Comparison of ENCODE assay signal across 10 cellular contexts in genomic region chr1:229229137-229229720, GRCh38. TPM values are rescaled to one million over a fixed set of nuclear protein-coding genes. Genes with fewer than 3 reads are reported as not detected.
DNase-seq lines count a peak whose midpoint lies in the region; ATAC-seq, FAIRE-seq and TF ChIP-seq lines count a peak whose summit lies in the region.
"Had no signal": no experiment of that assay in that cellular context is flagged by ENCODE, and none has a peak within 500 bp of the region (broad histone marks: within the 10 kb centered on the region; RNA-seq: fewer than 3 reads in every experiment).

No MANE protein-coding gene starts in this region.

- intact Hi-C loops in dorsolateral prefrontal cortex (cut with DNase I) (loop anchor here (1.0 to 10.0 kb wide), 6 partner anchors 64 to 394 kb away; no protein-coding TSS in a partner anchor), aorta (cut with DNase I) (loop anchor here (5.0 to 10.0 kb wide), 3 partner anchors 324 to 562 kb away; no protein-coding TSS in a partner anchor)

- peaks cover 4% of the 10 kb centered on the region for H3K4me1 Mint-ChIP-seq in activated CD8-positive, alpha-beta memory T cell treated with anti-CD3 and anti-CD28 coated beads, Interleukin-2, amount 10 ng/mL, durations not matched to agents 7 days and 5 days

- no peak for ATAC-seq in activated CD8-positive, alpha-beta memory T cell treated with anti-CD3 and anti-CD28 coated beads, Interleukin-2, amount 10 ng/mL, durations not matched to agents 7 days and 5 days
- no peak for ATAC-seq in HG03097 (IDR thresholded peaks at IDR 0.05; ENCODE audit: low FRiP score, unreplicated experiment)
- ATAC-seq in aorta (ENCODE audit: low FRiP score) = no peak

- H3K4me3 ChIP-seq in dorsolateral prefrontal cortex (peak overlapping the region in 44 of 59 donors; percentile 3 to 57 (median 32)), aorta (ENCODE audit: low read length in 2 of 2) (no peak overlapping the region)

- H3K27me3 ChIP-seq in dorsolateral prefrontal cortex (no peaks in the 10 kb centered on the region), aorta (ENCODE audit: control insufficient read depth in 1 of 2, insufficient read depth in 2 of 2, low read length in 1 of 2) (no peaks in the 10 kb centered on the region)

- WGBS in aorta, 2 donors = 19 to 22% methylated on average over 7 of the region's 7 CpGs

- CTCF ChIA-PET in activated CD8-positive, alpha-beta memory T cell treated with anti-CD3 and anti-CD28 coated beads, Interleukin-2, amount 10 ng/mL, durations not matched to agents 7 days and 5 days (lab: Charles Lee) = interaction anchor here (0.9 to 5.3 kb wide), 8 partner anchors 10 to 565 kb away, joined by 3 to 31 read pairs (median 4); no protein-coding TSS in a partner anchor

- H3K4me3 Mint-ChIP-seq in activated CD8-positive, alpha-beta memory T cell treated with anti-CD3 and anti-CD28 coated beads, Interleukin-2, amount 10 ng/mL, durations not matched to agents 7 days and 5 days = no peak overlapping the region
- H3K4me3 Mint-ChIP-seq: B cell had no signal

- H3K9me3 Mint-ChIP-seq in activated CD8-positive, alpha-beta memory T cell treated with anti-CD3 and anti-CD28 coated beads, Interleukin-2, amount 10 ng/mL, durations not matched to agents 7 days and 5 days (ENCODE audit: low read depth) = no peaks in the 10 kb centered on the region

- H3K27ac ChIP-seq in dorsolateral prefrontal cortex = peak overlapping the region; percentile 71 to 100 (median 98)
- H3K27ac ChIP-seq in aorta (ENCODE audit: low read depth in 1 of 2, low read length in 2 of 2) = peak overlapping the region in 1 of 2 donors; percentile 64

- DNase-seq in activated CD8-positive, alpha-beta memory T cell treated with anti-CD3 and anti-CD28 coated beads, Interleukin-2, amount 50 U/mL, for 48 hours = peak; percentile 46
- DNase-seq in activated CD8-positive, alpha-beta memory T cell treated with anti-CD3 and anti-CD28 coated beads, Interleukin-2, amount 10 ng/mL, durations not matched to agents 7 days and 5 days = no peak
- DNase-seq in dorsolateral prefrontal cortex = no peak
- peak; percentile 54 for DNase-seq in midbrain (lab: John Stamatoyannopoulos, UW)
- peak; percentile 39 for DNase-seq in urothelium cell line (ENCODE audit: low spot score)
- no peak for DNase-seq in putamen (ENCODE audit: low spot score)
- no peak for DNase-seq in aorta
- DNase-seq: NCI-H1436 treated with DMSO at 0.1 percent for 48 hours had no signal

- peaks cover 26% of the 10 kb centered on the region for H3K27me3 Mint-ChIP-seq in activated CD8-positive, alpha-beta memory T cell treated with anti-CD3 and anti-CD28 coated beads, Interleukin-2, amount 10 ng/mL, durations not matched to agents 7 days and 5 days

- no peaks in the 10 kb centered on the region for H3K9me3 ChIP-seq in aorta (ENCODE audit: control insufficient read depth, low read length)

- no peak overlapping the region for H3K27ac Mint-ChIP-seq in activated CD8-positive, alpha-beta memory T cell treated with anti-CD3 and anti-CD28 coated beads, Interleukin-2, amount 10 ng/mL, durations not matched to agents 7 days and 5 days
- H3K27ac Mint-ChIP-seq: B cell had no signal

- FAIRE-seq in urothelium cell line (lab: Jason Lieb, UNC) = no peak

- H3K36me3 Mint-ChIP-seq in activated CD8-positive, alpha-beta memory T cell treated with anti-CD3 and anti-CD28 coated beads, Interleukin-2, amount 10 ng/mL, durations not matched to agents 7 days and 5 days = no peaks in the 10 kb centered on the region

- peaks cover 0 to 2% of the 10 kb centered on the region in 2 donors for H3K4me1 ChIP-seq in aorta (ENCODE audit: control insufficient read depth in 1 of 2, insufficient read depth in 2 of 2, low read length in 2 of 2)

- H3K36me3 ChIP-seq in aorta (ENCODE audit: control insufficient read depth in 1 of 2, insufficient read depth in 2 of 2, low read length in 1 of 2) = no peaks in the 10 kb centered on the region

- TF ChIP-seq CTCF in dorsolateral prefrontal cortex (IDR thresholded peaks at IDR 0.05 in 54 of 56, conservative IDR thresholded peaks at IDR 0.05 in 2 of 56; ENCODE audit: low read depth in 1 of 56, partially characterized antibody in 56 of 56) = no peak

RNA-seq across cellular contexts. Expression of gene RAB4A, which starts 41.7 kb away (rescaled TPM):
- 10 to 100 TPM; 26.5 to 27.2 TPM for total RNA-seq in activated CD8-positive, alpha-beta memory T cell treated with anti-CD3 and anti-CD28 coated beads, Interleukin-2, amount 10 ng/mL, durations not matched to agents 7 days and 5 days
- 100 to 1,000 TPM in 15 of 120 experiments, 10 to 100 TPM in 105; 64.3 to 117 (median 86.8) TPM for total RNA-seq in dorsolateral prefrontal cortex
- total RNA-seq in aorta = 10 to 100 TPM; 58.2 to 60.5 TPM
- polyA plus RNA-seq in aorta = 10 to 100 TPM; 38.1 to 59.1 TPM

Comparison
In these comparisons a context has a peak if more than half of its experiments do, and no peak if none do; other contexts are left out.
1. DNase-seq: peak in activated CD8-positive, alpha-beta memory T cell treated with anti-CD3 and anti-CD28 coated beads, Interleukin-2, amount 50 U/mL, for 48 hours (single experiment), midbrain (single experiment) and urothelium cell line (single experiment); none in activated CD8-positive, alpha-beta memory T cell treated with anti-CD3 and anti-CD28 coated beads, Interleukin-2, amount 10 ng/mL, durations not matched to agents 7 days and 5 days (single experiment), dorsolateral prefrontal cortex (0 of 10), putamen (single experiment) and aorta (0 of 2).
2. H3K4me3 ChIP-seq: peak in dorsolateral prefrontal cortex (44 of 59); none in aorta (0 of 2).